ENCODE assay signal across 8 cellular contexts in the genomic region with DNA sequence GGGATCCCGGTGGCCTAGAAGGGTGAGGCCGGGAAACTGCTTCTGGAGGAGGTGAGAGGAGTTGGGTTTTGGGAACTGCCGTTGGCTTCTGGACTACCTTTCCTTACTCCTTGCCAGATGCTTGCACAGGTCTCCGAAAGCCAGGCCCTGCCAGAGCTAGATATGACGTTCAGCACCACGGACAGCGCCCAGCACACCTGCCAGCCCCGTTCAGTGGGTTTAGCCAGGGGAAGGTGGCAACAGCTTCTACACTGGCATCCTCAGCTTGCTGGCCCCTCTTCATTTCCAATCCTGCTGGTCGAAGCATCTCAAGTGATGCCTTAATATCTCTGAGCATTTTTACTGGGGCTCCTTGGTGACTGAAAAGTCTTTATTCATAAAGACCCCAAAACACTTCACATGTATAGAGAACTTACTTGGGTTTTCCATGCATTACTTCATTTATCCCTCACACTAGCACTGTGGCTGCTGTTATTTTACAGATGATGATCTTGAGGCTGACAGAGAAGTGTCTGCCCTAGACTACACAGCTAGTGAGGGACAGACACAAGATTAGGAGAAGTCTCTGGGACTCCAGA. TPM values are rescaled to one million over a fixed set of nuclear protein-coding genes. Genes with fewer than 3 reads are reported as not detected.
DNase-seq lines count a peak whose midpoint lies in the region; ATAC-seq, FAIRE-seq and TF ChIP-seq lines count a peak whose summit lies in the region.

No MANE protein-coding gene starts in this region.

- no peak for FAIRE-seq in kidney (lab: Jason Lieb, UNC)

- no peak overlapping the region for H3K9ac ChIP-seq in kidney (ENCODE audit: low read length in 2 of 2)

- H3K27ac ChIP-seq in heart right ventricle (no peak overlapping the region), kidney (ENCODE audit: low read depth in 2 of 2, low read length in 2 of 2) (no peak overlapping the region)

- intact Hi-C loops in heart right ventricle (cut with DNase I) (no loop called here), kidney (cut with DNase I) (no loop called here)

- H3K36me3 ChIP-seq in heart right ventricle, result no peaks in the 10 kb centered on the region
- H3K36me3 ChIP-seq in kidney (ENCODE audit: control insufficient read depth in 1 of 2, insufficient read depth in 2 of 2, low read length in 2 of 2), result no peaks in the 10 kb centered on the region

- DNase-seq in COLO668 (lab: John Stamatoyannopoulos, UW; ENCODE audit: unreplicated experiment) (peak; percentile 39), NCI-H460 (ENCODE audit: extremely low read depth, low read depth) (peak; percentile 50), activated T-cell treated with anti-CD3 and anti-CD28 coated beads for 4 hours (peak; percentile 35), heart right ventricle (peak; percentile 55 to 64), kidney (no peak)
- DNase-seq in stimulated activated CD4-positive, alpha-beta T cell treated with anti-CD3 and anti-CD28 coated beads, Interleukin-2, amount 100 ng/mL, for 4 hours (ENCODE audit: low read depth), result peak; percentile 19

- 26 to 27% methylated on average over 9 of the region's 9 CpGs for WGBS in heart right ventricle, 2 donors

- peaks cover 0 to 7% (median 0%) of the 10 kb centered on the region in 11 donors for H3K9me3 ChIP-seq in heart right ventricle
- H3K9me3 ChIP-seq in kidney (ENCODE audit: control insufficient read depth in 1 of 2, low read length in 2 of 2), result no peaks in the 10 kb centered on the region

- peaks cover 0 to 5% (median 0%) of the 10 kb centered on the region in 7 donors for H3K27me3 ChIP-seq in heart right ventricle

- no peak overlapping the region for H3K4me3 ChIP-seq in heart right ventricle
- no peak overlapping the region for H3K4me3 ChIP-seq in kidney (ENCODE audit: low read length in 2 of 2)

- peak; percentile 53 to 80 (median 66) for ATAC-seq in heart right ventricle
- no peak for ATAC-seq in HG03039 (IDR thresholded peaks at IDR 0.05; ENCODE audit: unreplicated experiment)
- no peak for ATAC-seq in HG03108 (IDR thresholded peaks at IDR 0.05; ENCODE audit: unreplicated experiment)

- TF ChIP-seq CTCF in heart right ventricle (IDR thresholded peaks at IDR 0.05) (no peak), kidney (IDR thresholded peaks at IDR 0.05; ENCODE audit: borderline replicate concordance, extremely low read depth, insufficient read depth) (no peak)

- peaks cover 0 to 33% (median 14%) of the 10 kb centered on the region in 9 donors for H3K4me1 ChIP-seq in heart right ventricle
- no peaks in the 10 kb centered on the region for H3K4me1 ChIP-seq in kidney (ENCODE audit: control insufficient read depth in 1 of 2, insufficient read depth in 1 of 2, low read depth in 1 of 2, low read length in 2 of 2)

RNA-seq across cellular contexts. Expression of gene HCN4, which starts 21.9 kb away (rescaled TPM):
- total RNA-seq in NCI-H460 (2014; rRNA removed; shearing (Covaris generic)), result not detected in 2 replicates
- polyA plus RNA-seq in NCI-H460 (2014; cell fraction: nucleus; rRNA removed), result not detected in 2 replicates
- total RNA-seq in heart right ventricle (10 to 100 TPM in 4 of 10 donors, 1 to 10 TPM in 6; 4.1 to 24.9 (median 7.9) TPM), kidney (0.50 TPM)
- polyA plus RNA-seq in heart right ventricle (1 to 10 TPM; 2.2 to 4.4 TPM), kidney (ENCODE audit: insufficient read depth, low read depth, low replicate concordance) (0.15 TPM)

Comparison
In these comparisons a context has a peak if more than half of its experiments do, and no peak if none do; other contexts are left out.
1. ATAC-seq: peak in heart right ventricle (8 of 8); none in HG03039 (single experiment) and HG03108 (single experiment).